1 cellular context compared by ENCODE assay signal in genomic region chrX:66046612-66047235, GRCh38.
TF ChIP-seq lines count a peak whose summit lies in the region.

No MANE protein-coding gene starts in this region.

TF ChIP-seq in GM12878, 131 proteins besides CTCF, POLR2A, EP300 and RAD21 (continued from another document):
- no peak for TF ChIP-seq USF2 (IDR thresholded peaks at IDR 0.05; ENCODE audit: borderline replicate concordance, low read depth, low read length)
- TF ChIP-seq SMARCA5 (IDR thresholded peaks at IDR 0.05): no peak
- no peak for TF ChIP-seq PBX3 (IDR thresholded peaks at IDR 0.05; ENCODE audit: insufficient replicate concordance, low read depth, low read length)
- peak; percentile 86 for TF ChIP-seq MTA3 (IDR thresholded peaks at IDR 0.05; ENCODE audit: borderline replicate concordance, low read length)
- TF ChIP-seq MEF2A (IDR thresholded peaks at IDR 0.05; ENCODE audit: insufficient read depth, low read depth, low read length): peak; percentile 84
- 0 out of 2 replicates have a peak, but pooled peaks have one; percentile 33 for TF ChIP-seq ZNF207 (IDR thresholded peaks at IDR 0.05; ENCODE audit: borderline replicate concordance)
- TF ChIP-seq USF1 (IDR thresholded peaks at IDR 0.05; ENCODE audit: borderline replicate concordance, extremely low read length, insufficient read depth, low read depth, low read length): no peak
- TF ChIP-seq IRF5 (IDR thresholded peaks at IDR 0.05; ENCODE audit: borderline replicate concordance): no peak
- peak; percentile 86 for TF ChIP-seq ZNF217 (IDR thresholded peaks at IDR 0.05)
- peak; percentile 81 for TF ChIP-seq NR2F1 (conservative IDR thresholded peaks at IDR 0.05)
- peak; percentile 95 for TF ChIP-seq EED (IDR thresholded peaks at IDR 0.05; ENCODE audit: low read depth)
- TF ChIP-seq ATF2 (IDR thresholded peaks at IDR 0.05; ENCODE audit: low read length): peak; percentile 94
- peak; percentile 27 for TF ChIP-seq SP1 (IDR thresholded peaks at IDR 0.05; ENCODE audit: low read depth, low read length)
- peak; percentile 97 for TF ChIP-seq NFIC (IDR thresholded peaks at IDR 0.05; ENCODE audit: low read depth, low read length)
- no peak for TF ChIP-seq ZBTB4 (CRISPR knock-in tag; IDR thresholded peaks at IDR 0.05)
- peak; percentile 69; the same call in 1 of the 2 replicates for TF ChIP-seq ZNF384 (IDR thresholded peaks at IDR 0.05; ENCODE audit: borderline replicate concordance, low read depth, low read length)
- TF ChIP-seq BACH1 (IDR thresholded peaks at IDR 0.05; ENCODE audit: borderline replicate concordance): peak; percentile 97
- TF ChIP-seq ETV6 (conservative IDR thresholded peaks at IDR 0.05 in 1 of 2, IDR thresholded peaks at IDR 0.05 in 1 of 2; ENCODE audit: borderline replicate concordance in 1 of 2, low read depth in 1 of 2): peak in 1 of 2 experiments; percentile 81; a peak in 2 of 4 replicates
- no peak for TF ChIP-seq YY1 (IDR thresholded peaks at IDR 0.05; ENCODE audit: low read depth, low read length)
- no peak for TF ChIP-seq E2F4 (IDR thresholded peaks at IDR 0.05; ENCODE audit: low read depth, low read length)
- TF ChIP-seq ZBED1 (IDR thresholded peaks at IDR 0.05; ENCODE audit: borderline replicate concordance): peak; percentile 86
- TF ChIP-seq CREM (IDR thresholded peaks at IDR 0.05; ENCODE audit: low read depth): peak; percentile 92
- peak; percentile 91 for TF ChIP-seq FOXM1 (IDR thresholded peaks at IDR 0.05; ENCODE audit: low read depth, low read length)
